14 cellular contexts compared by ENCODE assay signal in genomic region chr15:77036537-77037474, GRCh38. TPM values are rescaled to one million over a fixed set of nuclear protein-coding genes. Genes with fewer than 3 reads are reported as not detected.
DNase-seq lines count a peak whose midpoint lies in the region; ATAC-seq and TF ChIP-seq lines count a peak whose summit lies in the region.
"Had no signal": no experiment of that assay in that cellular context is flagged by ENCODE, and none has a peak within 500 bp of the region (broad histone marks: within the 10 kb centered on the region; RNA-seq: fewer than 3 reads in every experiment).

No MANE protein-coding gene starts in this region.

- ATAC-seq in activated CD4-positive, CD25-positive, alpha-beta regulatory T cell treated with anti-CD3 and anti-CD28 coated beads, Interleukin-2, amount 50 U/mL, for 24 hours: no peak
- ATAC-seq in RWPE2 (ENCODE audit: low read depth): no peak
- no peak for ATAC-seq in left ventricle myocardium superior
- ATAC-seq in sciatic nerve: peak; percentile 5
- ATAC-seq: A549 had no signal

- no peak overlapping the region for H3K27ac ChIP-seq in RWPE2 (ENCODE audit: poor library complexity, severe bottlenecking)
- H3K27ac ChIP-seq: A549 had no signal

- no peaks in the 10 kb centered on the region for H3K36me3 ChIP-seq in RWPE2 (ENCODE audit: low read depth)

- TF ChIP-seq CTCF in RWPE2 (IDR thresholded peaks at IDR 0.05; ENCODE audit: poor library complexity, severe bottlenecking): no peak

- H3K4me1 ChIP-seq in RWPE2 (ENCODE audit: insufficient read depth, poor library complexity, severe bottlenecking): no peaks in the 10 kb centered on the region
- H3K4me1 ChIP-seq: A549 had no signal

- peak; percentile 27 for DNase-seq in activated CD4-positive, CD25-positive, alpha-beta regulatory T cell treated with anti-CD3 and anti-CD28 coated beads, Interleukin-2, amount 50 U/mL, for 72 hours
- DNase-seq in RWPE2 (ENCODE audit: low spot score) (peak; percentile 73), left ventricle myocardium superior (peak; percentile 23), sciatic nerve (ENCODE audit: low spot score) (no peak), NCI-H82 treated with DMSO at 0.1 percent for 48 hours (lab: John Stamatoyannopoulos, UW; ENCODE audit: unreplicated experiment) (no peak), GF-D8 (lab: John Stamatoyannopoulos, UW) (no peak), Kasumi-1 (lab: John Stamatoyannopoulos, UW) (no peak)
- DNase-seq: EL, NCI-H1694 treated with DMSO at 0.1 percent for 48 hours, trophoblast cell had no signal

- no peaks in the 10 kb centered on the region for H3K27me3 ChIP-seq in RWPE2 (ENCODE audit: insufficient read depth, poor library complexity, severe bottlenecking)

- intact Hi-C loops in left ventricle myocardium superior (cut with micrococcal nuclease): no loop called here
- intact Hi-C loops in sciatic nerve (cut with DNase I): no loop called here

- H3K4me3 ChIP-seq in RWPE2 (ENCODE audit: severe bottlenecking): no peak overlapping the region
- H3K4me3 ChIP-seq: A549 had no signal

- no peaks in the 10 kb centered on the region for H3K9me3 ChIP-seq in RWPE2 (ENCODE audit: severe bottlenecking)

RNA-seq across cellular contexts. Expression of gene TSPAN3, which starts 34.1 kb away (rescaled TPM):
- total RNA-seq in left ventricle myocardium superior (97.1 TPM), sciatic nerve (150 TPM)

RNA-seq across cellular contexts. Expression of gene PSTPIP1, which starts 41.9 kb away (rescaled TPM):
- total RNA-seq in left ventricle myocardium superior: 2.4 TPM
- 17.7 TPM for total RNA-seq in sciatic nerve
- total RNA-seq: HT1080, RPMI7951 had no signal

Comparison
In these comparisons a context has a peak if more than half of its experiments do, and no peak if none do; other contexts are left out.
1. DNase-seq: peak in activated CD4-positive, CD25-positive, alpha-beta regulatory T cell treated with anti-CD3 and anti-CD28 coated beads, Interleukin-2, amount 50 U/mL, for 72 hours (single experiment), RWPE2 (single experiment) and left ventricle myocardium superior (single experiment); none in sciatic nerve (single experiment), NCI-H82 treated with DMSO at 0.1 percent for 48 hours (single experiment), GF-D8 (single experiment) and Kasumi-1 (0 of 2).